8 cellular contexts compared by ENCODE assay signal in genomic region chr17:41835800-41836549, GRCh38. TPM values are rescaled to one million over a fixed set of nuclear protein-coding genes. Genes with fewer than 3 reads are reported as not detected.
DNase-seq lines count a peak whose midpoint lies in the region; ATAC-seq, FAIRE-seq and TF ChIP-seq lines count a peak whose summit lies in the region.

Gene NT5C3B, minus strand, starts transcription at chr17:41836232. Its CDS starts 39 bp downstream, at chr17:41836193.

- H3K27me3 ChIP-seq in Karpas-422 (ENCODE audit: low read length) (no peaks in the 10 kb centered on the region), WERI-Rb-1 (ENCODE audit: insufficient read depth, low read depth, severe bottlenecking) (no peaks in the 10 kb centered on the region)

- ATAC-seq in GM18867 (IDR thresholded peaks at IDR 0.05; ENCODE audit: unreplicated experiment) (peak; percentile 54), GM21360 (IDR thresholded peaks at IDR 0.05; ENCODE audit: unreplicated experiment) (no peak)

- H3K36me3 ChIP-seq in Karpas-422 (ENCODE audit: insufficient read depth, low read length) (no peaks in the 10 kb centered on the region), WERI-Rb-1 (peaks cover 43% of the 10 kb centered on the region), kidney (ENCODE audit: control insufficient read depth in 1 of 2, insufficient read depth in 2 of 2, low read length in 2 of 2) (peaks cover 0 to 4% of the 10 kb centered on the region in 2 donors)

- DNase-seq in Karpas-422, result peak; percentile 71
- peak; percentile 83 for DNase-seq in WERI-Rb-1
- DNase-seq in cardiac fibroblast (ENCODE audit: low read depth in 2 of 2), result peak in 1 of 2 donors; percentile 46
- DNase-seq in kidney, result peak; percentile 84
- peak; percentile 33 to 47 for DNase-seq in stimulated activated CD4-positive, alpha-beta T cell treated with anti-CD3 and anti-CD28 coated beads, Interleukin-12 subunit alpha, Interleukin-12 subunit beta, amount 100 ng/mL, for 24 hours (ENCODE audit: low read depth in 2 of 2)

- no peak for FAIRE-seq in kidney (lab: Jason Lieb, UNC)

- intact Hi-C loops in kidney (cut with DNase I), result no loop called here

- H2AFZ ChIP-seq in Karpas-422 (ENCODE audit: low read length), result peak within 1 kb of the TSS; percentile 98

- H3K9ac ChIP-seq in Karpas-422 (ENCODE audit: low read length) (peak within 1 kb of the TSS; percentile 81), kidney (ENCODE audit: low read length in 2 of 2) (peak within 1 kb of the TSS; percentile 68 to 77)

- H3K79me2 ChIP-seq in Karpas-422 (ENCODE audit: low read length), result no peaks in the 10 kb centered on the region

- no peaks in the 10 kb centered on the region for H4K20me1 ChIP-seq in Karpas-422 (ENCODE audit: insufficient read depth, low read depth, low read length)

- peak within 1 kb of the TSS; percentile 80 for H3K4me3 ChIP-seq in Karpas-422 (ENCODE audit: low read length)
- peak within 1 kb of the TSS; percentile 94 for H3K4me3 ChIP-seq in WERI-Rb-1 (ENCODE audit: low read depth, low read length)
- H3K4me3 ChIP-seq in cardiac fibroblast (replicated peaks in 1 of 2; ENCODE audit: low read depth in 2 of 2, low read length in 2 of 2), result peak within 1 kb of the TSS; percentile 77 to 79
- peak within 1 kb of the TSS; percentile 62 to 70 for H3K4me3 ChIP-seq in kidney (ENCODE audit: low read length in 2 of 2)

- H3K9me3 ChIP-seq in Karpas-422 (ENCODE audit: low read length) (no peaks in the 10 kb centered on the region), WERI-Rb-1 (ENCODE audit: severe bottlenecking) (no peaks in the 10 kb centered on the region), kidney (ENCODE audit: control insufficient read depth in 1 of 2, low read length in 2 of 2) (no peaks in the 10 kb centered on the region)

- no peaks in the 10 kb centered on the region for H3K9me2 ChIP-seq in Karpas-422 (replicated peaks; ENCODE audit: insufficient read depth, low read length)

- H3K27ac ChIP-seq in 22Rv1, result peak within 1 kb of the TSS; percentile 43
- H3K27ac ChIP-seq in Karpas-422 (ENCODE audit: low read length), result no peak within 1 kb of the TSS
- H3K27ac ChIP-seq in WERI-Rb-1, result peak within 1 kb of the TSS; percentile 79
- peak within 1 kb of the TSS in 1 of 2 donors; percentile 67 for H3K27ac ChIP-seq in kidney (ENCODE audit: low read depth in 2 of 2, low read length in 2 of 2)

- no peak for TF ChIP-seq CTCF in 22Rv1 (IDR thresholded peaks at IDR 0.05)
- TF ChIP-seq CTCF in WERI-Rb-1 (IDR thresholded peaks at IDR 0.05; ENCODE audit: low read depth, low read length), result 0 out of 2 replicates have a peak, but pooled peaks have one; percentile 1
- no peak for TF ChIP-seq CTCF in cardiac fibroblast (IDR thresholded peaks at IDR 0.05; ENCODE audit: low read depth, low read length)
- no peak for TF ChIP-seq CTCF in kidney (IDR thresholded peaks at IDR 0.05; ENCODE audit: borderline replicate concordance, extremely low read depth, insufficient read depth)

- H3K4me2 ChIP-seq in Karpas-422 (ENCODE audit: low read depth, low read length, poor library complexity, severe bottlenecking), result peak within 1 kb of the TSS; percentile 66

- H3K4me1 ChIP-seq in Karpas-422 (ENCODE audit: low read length) (peaks cover 18% of the 10 kb centered on the region), kidney (ENCODE audit: control insufficient read depth in 1 of 2, insufficient read depth in 1 of 2, low read depth in 1 of 2, low read length in 2 of 2) (peaks cover 0 to 4% of the 10 kb centered on the region in 2 donors)

RNA-seq across cellular contexts. Expression of gene NT5C3B, which starts in this region (rescaled TPM):
- total RNA-seq in Karpas-422 (2014; rRNA removed; shearing (Covaris generic); ENCODE audit: low replicate concordance), result 10.5 and 17.8 TPM in 2 replicates
- 44.0 TPM for total RNA-seq in kidney
- polyA plus RNA-seq in kidney (ENCODE audit: insufficient read depth, low read depth, low replicate concordance), result 88.0 TPM
